7 cellular contexts compared by ENCODE assay signal in the genomic region with DNA sequence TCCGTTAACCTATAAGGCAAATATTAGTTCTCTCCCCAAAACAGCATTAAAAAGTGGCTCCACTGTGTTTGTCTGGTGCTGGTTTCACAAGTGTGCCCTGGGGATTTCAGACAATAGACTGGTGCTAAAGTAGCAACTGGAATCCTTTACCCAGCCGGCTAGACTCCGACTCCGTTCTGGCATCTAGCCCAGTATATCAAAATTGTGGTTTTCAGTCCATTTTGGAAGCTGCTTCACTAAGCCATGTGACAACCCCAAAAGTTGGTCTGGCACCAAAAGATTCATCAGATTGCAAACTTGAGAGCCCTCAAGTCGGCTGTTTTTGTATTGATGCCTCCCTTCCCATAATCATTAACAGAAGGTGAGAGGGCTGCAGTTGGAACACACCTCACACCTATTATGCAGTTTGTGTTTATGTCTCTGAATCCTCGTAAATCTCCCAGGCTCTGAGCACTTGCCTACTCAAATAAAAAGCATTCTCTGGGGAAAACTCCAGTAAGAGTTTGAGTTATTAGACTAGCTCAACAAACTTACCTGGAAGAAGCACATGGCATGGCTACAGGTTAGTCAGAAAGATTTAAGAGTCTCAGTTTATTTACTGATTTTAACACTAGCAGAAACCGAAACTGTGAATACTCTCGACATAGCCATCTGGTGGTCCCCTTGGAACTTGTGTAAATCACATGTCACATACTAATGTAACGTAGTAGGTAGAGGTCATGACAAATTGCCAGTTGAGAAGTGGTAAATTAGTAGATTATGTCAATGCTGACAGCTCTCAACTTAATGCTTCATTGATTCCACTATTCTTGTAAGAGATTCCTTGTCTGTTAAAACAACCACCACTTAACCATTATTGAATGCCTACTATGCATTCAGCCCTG. TPM values are rescaled to one million over a fixed set of nuclear protein-coding genes. Genes with fewer than 3 reads are reported as not detected.
DNase-seq lines count a peak whose midpoint lies in the region; ATAC-seq and TF ChIP-seq lines count a peak whose summit lies in the region.

No MANE protein-coding gene starts in this region.

- no peaks in the 10 kb centered on the region for H3K9me3 ChIP-seq in CD8-positive, alpha-beta T cell (ENCODE audit: low read length)

- intact Hi-C loops in CD8-positive, alpha-beta T cell (cut with DNase I, micrococcal nuclease) = no loop called here

- H3K9me3 Mint-ChIP-seq in CD8-positive, alpha-beta T cell = no peaks in the 10 kb centered on the region

- in situ Hi-C loops in G401 (cut with HindIII; ENCODE audit: low sequenced_read_pairs) = no loop called here

- ATAC-seq in GM19372 (IDR thresholded peaks at IDR 0.05; ENCODE audit: low read depth, unreplicated experiment) = peak; percentile 82
- ATAC-seq in HG03103 (IDR thresholded peaks at IDR 0.05; ENCODE audit: low read depth, unreplicated experiment) = peak; percentile 90
- ATAC-seq in CD8-positive, alpha-beta T cell = no peak

- no peaks in the 10 kb centered on the region for H3K36me3 ChIP-seq in kidney epithelial cell (ENCODE audit: control insufficient read depth, insufficient read depth, low read length)
- H3K36me3 ChIP-seq in CD8-positive, alpha-beta T cell (ENCODE audit: insufficient read depth, low read length) = no peaks in the 10 kb centered on the region

- H3K4me1 Mint-ChIP-seq in CD8-positive, alpha-beta T cell (ENCODE audit: low read depth) = no peaks in the 10 kb centered on the region

- no peak for TF ChIP-seq CTCF in kidney epithelial cell (IDR thresholded peaks at IDR 0.05; ENCODE audit: insufficient read depth, low read length, poor library complexity, severe bottlenecking)
- no peak for TF ChIP-seq CTCF in CD8-positive, alpha-beta T cell (IDR thresholded peaks at IDR 0.05)

- H3K27ac ChIP-seq in CD8-positive, alpha-beta T cell (ENCODE audit: low read depth, low read length) = no peak overlapping the region

- H3K4me1 ChIP-seq in CD8-positive, alpha-beta T cell (ENCODE audit: insufficient read depth, low read length) = no peaks in the 10 kb centered on the region

- no peak overlapping the region for H3K4me3 Mint-ChIP-seq in CD8-positive, alpha-beta T cell

- POLR2A ChIA-PET in CD8-positive, alpha-beta T cell (lab: Charles Lee) = no interaction called here

- no peaks in the 10 kb centered on the region for H3K36me3 Mint-ChIP-seq in CD8-positive, alpha-beta T cell

- CTCF ChIA-PET in CD8-positive, alpha-beta T cell (lab: Charles Lee) = no interaction called here

- no peak overlapping the region for H3K27ac Mint-ChIP-seq in CD8-positive, alpha-beta T cell

- H3K27me3 Mint-ChIP-seq in CD8-positive, alpha-beta T cell (ENCODE audit: low read depth) = peaks cover 8% of the 10 kb centered on the region

- no peaks in the 10 kb centered on the region for H3K27me3 ChIP-seq in kidney epithelial cell (ENCODE audit: control insufficient read depth, insufficient read depth, low read length)
- no peaks in the 10 kb centered on the region for H3K27me3 ChIP-seq in CD8-positive, alpha-beta T cell (ENCODE audit: insufficient read depth, low read length)

- H3K4me3 ChIP-seq in kidney epithelial cell (ENCODE audit: low read depth, low read length) = no peak overlapping the region
- H3K4me3 ChIP-seq in CD8-positive, alpha-beta T cell (ENCODE audit: low read depth, low read length) = no peak overlapping the region

- DNase-seq in NCI-H524 treated with DMSO at 0.1 percent for 48 hours (lab: John Stamatoyannopoulos, UW) (peak; percentile 92), kidney epithelial cell (ENCODE audit: low read depth) (peak; percentile 32), G401 (ENCODE audit: low spot score) (no peak)
- no peak for DNase-seq in activated CD4-positive, CD25-positive, alpha-beta regulatory T cell (lab: John Stamatoyannopoulos, UW)
- no peak for DNase-seq in CD8-positive, alpha-beta T cell

RNA-seq across cellular contexts. Expression of a gene that starts 14.8 kb away (rescaled TPM):
- not detected in 2 replicates for total RNA-seq in kidney epithelial cell
- total RNA-seq in G401 (2014; rRNA removed; shearing (Covaris generic)) = not detected in 2 replicates
- not detected for total RNA-seq in CD8-positive, alpha-beta T cell

Comparison
In these comparisons a context has a peak if more than half of its experiments do, and no peak if none do; other contexts are left out.
1. DNase-seq: peak in NCI-H524 treated with DMSO at 0.1 percent for 48 hours (single experiment) and kidney epithelial cell (single experiment); none in activated CD4-positive, CD25-positive, alpha-beta regulatory T cell (0 of 4), G401 (single experiment) and CD8-positive, alpha-beta T cell (0 of 7).